ENCODE assay signal across 18 cellular contexts in the genomic region with DNA sequence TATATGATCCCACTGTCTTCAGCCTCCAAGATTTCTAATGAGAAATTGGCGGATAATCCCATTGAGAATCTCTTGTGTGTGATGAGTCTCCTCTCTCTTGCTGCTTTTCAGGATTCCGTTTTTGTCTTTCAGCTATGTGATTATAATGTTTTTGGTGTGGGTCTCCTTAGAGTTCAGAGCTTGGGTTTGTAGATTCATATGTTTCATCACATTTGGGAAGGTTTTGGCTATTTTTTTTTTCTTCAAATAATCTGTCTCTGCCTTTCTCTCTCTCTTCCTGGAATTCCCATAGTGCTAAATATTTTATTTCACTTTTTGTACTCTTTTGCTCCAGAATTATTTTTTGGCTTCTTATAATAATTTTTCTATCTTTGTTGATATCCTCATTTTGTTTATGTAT.
"Had no signal": no experiment of that assay in that cellular context is flagged by ENCODE, and none has a peak within 500 bp of the region (broad histone marks: within the 10 kb centered on the region; RNA-seq: fewer than 3 reads in every experiment).

No MANE protein-coding gene starts in this region.

- H3K4me3 ChIP-seq: breast epithelium, ovary, psoas muscle, suprapubic skin, transverse colon, uterus had no signal

- H3K9me3 ChIP-seq: breast epithelium, ovary, psoas muscle, suprapubic skin, transverse colon, uterus had no signal

- H3K36me3 ChIP-seq: ovary, uterus had no signal

- H3K27ac ChIP-seq: breast epithelium, ovary, psoas muscle, suprapubic skin, transverse colon, uterus, VCaP had no signal

- H3K9me3 Mint-ChIP-seq: activated T-helper 2 cell treated with anti-CD3 and anti-CD28 coated beads, Interferon-gamma antibody, Interleukin-2, Interleukin-4, amounts not matched to agents 10 μg/mL and 5 μg/mL and 100 μg/mL, durations not matched to agents 14 hours and 24 hours and 36 hours; dendritic cell treated with granulocyte-macrophage colony-stimulating factor and Interleukin-4, amounts not matched to agents 40 ng/mL and 50 ng/mL, for 4 days; natural killer cell; stimulated activated naive CD8-positive, alpha-beta T cell treated with anti-CD3 and anti-CD28 coated beads, Interleukin-15, amount 100 ng/mL, for 72 hours had no signal

- H3K27me3 Mint-ChIP-seq: dendritic cell treated with granulocyte-macrophage colony-stimulating factor and Interleukin-4, amounts not matched to agents 40 ng/mL and 50 ng/mL, for 4 days; stimulated activated naive CD8-positive, alpha-beta T cell treated with anti-CD3 and anti-CD28 coated beads, Interleukin-15, amount 100 ng/mL, for 72 hours had no signal

- DNase-seq: activated CD4-positive, alpha-beta T cell treated with anti-CD3 and anti-CD28 coated beads, Interleukin-2, amount 50 U/mL, for 4 hours; activated CD4-positive, CD25-positive, alpha-beta regulatory T cell treated with anti-CD3 and anti-CD28 coated beads, Interleukin-2, amount 50 U/mL, for 72 hours; activated naive CD4-positive, alpha-beta T cell treated with Interleukin-2 at 50 U/mL for 16 hours; activated T-cell treated with anti-CD3 and anti-CD28 coated beads for 4 hours; effector CD8-positive, alpha-beta T cell; mesenchymal stem cell; natural killer cell; ovary; psoas muscle; right cardiac atrium; stimulated activated naive CD8-positive, alpha-beta T cell treated with anti-CD3 and anti-CD28 coated beads, Interleukin-15, amount 100 ng/mL, for 72 hours; transverse colon; uterus had no signal

- H3K4me3 Mint-ChIP-seq: dendritic cell treated with granulocyte-macrophage colony-stimulating factor and Interleukin-4, amounts not matched to agents 40 ng/mL and 50 ng/mL, for 4 days; natural killer cell; stimulated activated naive CD8-positive, alpha-beta T cell treated with anti-CD3 and anti-CD28 coated beads, Interleukin-15, amount 100 ng/mL, for 72 hours had no signal

- H3K27ac Mint-ChIP-seq: activated T-helper 2 cell treated with anti-CD3 and anti-CD28 coated beads, Interferon-gamma antibody, Interleukin-2, Interleukin-4, amounts not matched to agents 10 μg/mL and 5 μg/mL and 100 μg/mL, durations not matched to agents 14 hours and 24 hours and 36 hours; dendritic cell treated with granulocyte-macrophage colony-stimulating factor and Interleukin-4, amounts not matched to agents 40 ng/mL and 50 ng/mL, for 4 days; stimulated activated naive CD8-positive, alpha-beta T cell treated with anti-CD3 and anti-CD28 coated beads, Interleukin-15, amount 100 ng/mL, for 72 hours had no signal

- H3K27me3 ChIP-seq: breast epithelium, ovary, suprapubic skin, transverse colon, uterus had no signal

- H3K4me1 ChIP-seq: breast epithelium, suprapubic skin, transverse colon, uterus had no signal
